Comparison of ENCODE assay signal across 1 cellular context in the genomic region with DNA sequence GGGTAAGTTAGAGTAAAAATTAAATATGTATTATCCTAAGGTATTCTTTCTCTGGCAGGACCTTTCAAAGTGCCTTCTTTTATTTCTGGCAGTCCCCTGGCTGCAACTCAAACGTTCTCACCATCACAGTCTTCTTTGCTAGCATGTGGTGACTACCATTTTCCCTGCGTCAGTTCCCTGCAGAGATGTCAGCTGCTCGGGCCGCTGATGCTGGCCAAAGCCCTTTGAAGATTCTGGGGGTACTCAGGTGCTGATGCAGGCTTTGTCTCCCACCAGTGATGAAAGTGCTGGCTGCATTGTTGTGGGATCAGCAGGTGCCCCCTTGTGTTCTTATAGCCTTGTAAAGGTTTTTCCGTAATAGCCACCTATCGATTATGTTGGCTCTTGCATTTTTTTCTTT.
TF ChIP-seq lines count a peak whose summit lies in the region.

No MANE protein-coding gene starts in this region.

TF ChIP-seq in HepG2, 621 proteins besides CTCF, POLR2A, EP300 and RAD21 (continued from another document):
- TF ChIP-seq, protein P1, sequence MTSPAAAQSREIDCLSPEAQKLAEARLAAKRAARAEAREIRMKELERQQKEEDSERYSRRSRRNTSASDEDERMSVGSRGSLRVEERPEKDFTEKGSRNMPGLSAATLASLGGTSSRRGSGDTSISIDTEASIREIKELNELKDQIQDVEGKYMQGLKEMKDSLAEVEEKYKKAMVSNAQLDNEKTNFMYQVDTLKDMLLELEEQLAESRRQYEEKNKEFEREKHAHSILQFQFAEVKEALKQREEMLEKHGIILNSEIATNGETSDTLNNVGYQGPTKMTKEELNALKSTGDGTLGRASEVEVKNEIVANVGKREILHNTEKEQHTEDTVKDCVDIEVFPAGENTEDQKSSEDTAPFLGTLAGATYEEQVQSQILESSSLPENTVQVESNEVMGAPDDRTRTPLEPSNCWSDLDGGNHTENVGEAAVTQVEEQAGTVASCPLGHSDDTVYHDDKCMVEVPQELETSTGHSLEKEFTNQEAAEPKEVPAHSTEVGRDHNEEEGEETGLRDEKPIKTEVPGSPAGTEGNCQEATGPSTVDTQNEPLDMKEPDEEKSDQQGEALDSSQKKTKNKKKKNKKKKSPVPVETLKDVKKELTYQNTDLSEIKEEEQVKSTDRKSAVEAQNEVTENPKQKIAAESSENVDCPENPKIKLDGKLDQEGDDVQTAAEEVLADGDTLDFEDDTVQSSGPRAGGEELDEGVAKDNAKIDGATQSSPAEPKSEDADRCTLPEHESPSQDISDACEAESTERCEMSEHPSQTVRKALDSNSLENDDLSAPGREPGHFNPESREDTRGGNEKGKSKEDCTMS (CRISPR knock-in tag; conservative IDR thresholded peaks at IDR 0.05): no peak
- TF ChIP-seq RFXANK (CRISPR knock-in tag; IDR thresholded peaks at IDR 0.05) (no peak), NFYC (CRISPR knock-in tag; IDR thresholded peaks at IDR 0.05) (no peak), SNAI1 (CRISPR knock-in tag; IDR thresholded peaks at IDR 0.05; ENCODE audit: borderline replicate concordance) (no peak), ZNF619 (CRISPR knock-in tag; IDR thresholded peaks at IDR 0.05) (no peak), MEIS2 (CRISPR knock-in tag; IDR thresholded peaks at IDR 0.05) (no peak), IKZF1 (IDR thresholded peaks at IDR 0.05) (no peak), ZNF598 (CRISPR knock-in tag; IDR thresholded peaks at IDR 0.05; ENCODE audit: borderline replicate concordance) (no peak), ATF1 (CRISPR knock-in tag; IDR thresholded peaks at IDR 0.05) (no peak), MIER3 (CRISPR knock-in tag; IDR thresholded peaks at IDR 0.05; ENCODE audit: borderline replicate concordance) (no peak), HMGXB4 (CRISPR knock-in tag; IDR thresholded peaks at IDR 0.05; ENCODE audit: borderline replicate concordance in 1 of 2, low read depth in 1 of 2) (no peak), FOXK2 (IDR thresholded peaks at IDR 0.05) (no peak)
- TF ChIP-seq, protein P2, sequence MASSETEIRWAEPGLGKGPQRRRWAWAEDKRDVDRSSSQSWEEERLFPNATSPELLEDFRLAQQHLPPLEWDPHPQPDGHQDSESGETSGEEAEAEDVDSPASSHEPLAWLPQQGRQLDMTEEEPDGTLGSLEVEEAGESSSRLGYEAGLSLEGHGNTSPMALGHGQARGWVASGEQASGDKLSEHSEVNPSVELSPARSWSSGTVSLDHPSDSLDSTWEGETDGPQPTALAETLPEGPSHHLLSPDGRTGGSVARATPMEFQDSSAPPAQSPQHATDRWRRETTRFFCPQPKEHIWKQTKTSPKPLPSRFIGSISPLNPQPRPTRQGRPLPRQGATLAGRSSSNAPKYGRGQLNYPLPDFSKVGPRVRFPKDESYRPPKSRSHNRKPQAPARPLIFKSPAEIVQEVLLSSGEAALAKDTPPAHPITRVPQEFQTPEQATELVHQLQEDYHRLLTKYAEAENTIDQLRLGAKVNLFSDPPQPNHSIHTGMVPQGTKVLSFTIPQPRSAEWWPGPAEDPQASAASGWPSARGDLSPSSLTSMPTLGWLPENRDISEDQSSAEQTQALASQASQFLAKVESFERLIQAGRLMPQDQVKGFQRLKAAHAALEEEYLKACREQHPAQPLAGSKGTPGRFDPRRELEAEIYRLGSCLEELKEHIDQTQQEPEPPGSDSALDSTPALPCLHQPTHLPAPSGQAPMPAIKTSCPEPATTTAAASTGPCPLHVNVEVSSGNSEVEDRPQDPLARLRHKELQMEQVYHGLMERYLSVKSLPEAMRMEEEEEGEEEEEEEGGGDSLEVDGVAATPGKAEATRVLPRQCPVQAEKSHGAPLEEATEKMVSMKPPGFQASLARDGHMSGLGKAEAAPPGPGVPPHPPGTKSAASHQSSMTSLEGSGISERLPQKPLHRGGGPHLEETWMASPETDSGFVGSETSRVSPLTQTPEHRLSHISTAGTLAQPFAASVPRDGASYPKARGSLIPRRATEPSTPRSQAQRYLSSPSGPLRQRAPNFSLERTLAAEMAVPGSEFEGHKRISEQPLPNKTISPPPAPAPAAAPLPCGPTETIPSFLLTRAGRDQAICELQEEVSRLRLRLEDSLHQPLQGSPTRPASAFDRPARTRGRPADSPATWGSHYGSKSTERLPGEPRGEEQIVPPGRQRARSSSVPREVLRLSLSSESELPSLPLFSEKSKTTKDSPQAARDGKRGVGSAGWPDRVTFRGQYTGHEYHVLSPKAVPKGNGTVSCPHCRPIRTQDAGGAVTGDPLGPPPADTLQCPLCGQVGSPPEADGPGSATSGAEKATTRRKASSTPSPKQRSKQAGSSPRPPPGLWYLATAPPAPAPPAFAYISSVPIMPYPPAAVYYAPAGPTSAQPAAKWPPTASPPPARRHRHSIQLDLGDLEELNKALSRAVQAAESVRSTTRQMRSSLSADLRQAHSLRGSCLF (CRISPR knock-in tag; IDR thresholded peaks at IDR 0.05; ENCODE audit: borderline replicate concordance): no peak
- TF ChIP-seq, protein P3, sequence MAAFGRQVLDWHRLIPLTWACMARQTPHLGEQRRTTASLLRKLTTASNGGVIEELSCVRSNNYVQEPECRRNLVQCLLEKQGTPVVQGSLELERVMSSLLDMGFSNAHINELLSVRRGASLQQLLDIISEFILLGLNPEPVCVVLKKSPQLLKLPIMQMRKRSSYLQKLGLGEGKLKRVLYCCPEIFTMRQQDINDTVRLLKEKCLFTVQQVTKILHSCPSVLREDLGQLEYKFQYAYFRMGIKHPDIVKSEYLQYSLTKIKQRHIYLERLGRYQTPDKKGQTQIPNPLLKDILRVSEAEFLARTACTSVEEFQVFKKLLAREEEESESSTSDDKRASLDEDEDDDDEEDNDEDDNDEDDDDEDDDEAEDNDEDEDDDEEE (CRISPR knock-in tag; IDR thresholded peaks at IDR 0.05): no peak
